Comparison of ENCODE assay signal across 10 cellular contexts in the genomic region with DNA sequence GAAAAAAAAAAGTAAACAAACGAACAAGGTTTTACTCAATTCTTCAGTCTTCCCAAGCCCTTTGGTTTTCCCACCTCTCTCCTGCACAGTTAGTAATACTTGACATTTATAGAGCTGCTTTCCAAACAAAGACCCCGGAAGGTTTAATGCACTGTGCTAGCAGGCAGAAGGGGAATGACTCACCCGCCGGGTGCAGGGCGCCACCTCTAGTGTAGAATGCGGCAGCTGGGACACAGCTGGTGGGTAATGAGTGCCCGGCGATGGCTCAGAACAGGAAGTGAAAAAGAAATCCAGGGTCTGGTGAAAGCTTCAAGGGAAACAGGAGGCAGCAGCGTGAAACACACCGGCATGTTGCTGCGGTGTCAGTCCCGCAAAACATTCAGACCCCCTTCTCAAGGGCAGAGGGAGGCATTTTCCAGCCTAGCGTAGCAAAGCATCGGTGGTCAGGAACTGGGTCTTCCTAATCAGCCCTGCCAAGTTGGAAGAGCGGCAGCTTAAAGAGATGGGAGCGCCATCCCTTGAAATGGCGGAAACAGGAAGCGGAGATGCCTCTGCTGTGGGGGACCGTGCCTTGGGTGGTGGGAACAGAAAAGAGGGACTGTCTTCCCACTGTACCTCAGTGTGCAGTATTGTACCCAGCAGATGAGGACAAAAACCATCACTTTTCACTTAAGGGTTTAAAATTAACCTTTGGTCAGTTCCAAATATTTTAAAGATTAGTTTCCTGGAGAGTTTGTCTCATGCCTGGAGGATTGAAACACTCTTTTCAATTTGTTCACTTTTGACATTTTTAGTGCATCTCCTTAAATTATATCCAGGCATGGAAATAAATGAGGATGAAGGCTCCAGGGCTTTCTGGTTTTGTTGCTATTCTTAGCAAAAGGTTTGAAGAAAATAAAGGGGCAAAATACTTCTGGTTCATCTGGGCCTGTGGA.
DNase-seq lines count a peak whose midpoint lies in the region; ATAC-seq and TF ChIP-seq lines count a peak whose summit lies in the region.
"Had no signal": no experiment of that assay in that cellular context is flagged by ENCODE, and none has a peak within 500 bp of the region (broad histone marks: within the 10 kb centered on the region; RNA-seq: fewer than 3 reads in every experiment).

No MANE protein-coding gene starts in this region.

- H3K9me3 Mint-ChIP-seq in activated naive CD4-positive, alpha-beta T cell treated with anti-CD3 and anti-CD28 coated beads, Interleukin-2, amount 50 U/mL, for 72 hours: no peaks in the 10 kb centered on the region

- intact Hi-C loops in PC-3 (cut with micrococcal nuclease): no loop called here
- intact Hi-C loops in tibial artery (cut with DNase I; ENCODE audit: low total_unique reads): no loop called here

- H3K79me2 ChIP-seq in PC-3 (ENCODE audit: low read length): no peaks in the 10 kb centered on the region

- peak overlapping the region; percentile 39 for H3K4me3 ChIP-seq in AG10803 (ENCODE audit: low read length)
- no peak overlapping the region; the same call in 1 of the 2 replicates for H3K4me3 ChIP-seq in HEK293 (ENCODE audit: low read depth, low read length)
- H3K4me3 ChIP-seq in PC-3 (ENCODE audit: low read length): no peak overlapping the region
- H3K4me3 ChIP-seq in tibial artery: no peak overlapping the region

- H3K9me3 ChIP-seq in HEK293 (ENCODE audit: control insufficient read depth, insufficient read depth, low read depth, low read length) (peaks cover 2% of the 10 kb centered on the region), PC-3 (ENCODE audit: low read length) (no peaks in the 10 kb centered on the region), tibial artery (peaks cover 0 to 7% (median 5%) of the 10 kb centered on the region in 3 donors)

- no TSS peak for BruUV-seq in PC-3 (replicated peaks; lab: Mats Ljungman, UMichigan)

- peak; percentile 55 for DNase-seq in AG10803 (ENCODE audit: low read depth)
- DNase-seq in PC-3: peak; percentile 30
- peak; percentile 17 for DNase-seq in kidney glomerular epithelial cell (lab: John Stamatoyannopoulos, UW)
- no peak for DNase-seq in tibial artery
- DNase-seq in epidermal melanocyte (ENCODE audit: insufficient read length, low spot score): no peak
- DNase-seq in activated naive CD4-positive, alpha-beta T cell treated with anti-CD3 and anti-CD28 coated beads, Interleukin-2, amount 50 U/mL, for 72 hours (ENCODE audit: low spot score in 2 of 2): no peak
- DNase-seq: Calu3, cerebellar nuclear complex had no signal

- TF ChIP-seq CTCF in AG10803 (conservative IDR thresholded peaks at IDR 0.05; ENCODE audit: low read length) (no peak; the same call in 1 of the 2 replicates), HEK293 (tag by site-specific recombination; IDR thresholded peaks at IDR 0.05) (no peak), PC-3 (conservative IDR thresholded peaks at IDR 0.05; ENCODE audit: low read depth, low read length) (no peak), tibial artery (IDR thresholded peaks at IDR 0.05) (no peak)

- no peak overlapping the region for H3K27ac Mint-ChIP-seq in activated naive CD4-positive, alpha-beta T cell treated with anti-CD3 and anti-CD28 coated beads, Interleukin-2, amount 50 U/mL, for 72 hours

- H3K4me2 ChIP-seq in PC-3 (ENCODE audit: low read length): 0 out of 2 replicates have a peak overlapping the region, but pooled peaks have one; percentile 17

- POLR2A ChIA-PET in HEK293 (lab: Yijun Ruan, JAX): interaction anchor here (0.7 kb wide), 1 partner anchor 14 kb away, joined by 3 read pairs; no protein-coding TSS in a partner anchor
- POLR2A ChIA-PET in PC-3 (lab: Charles Lee; ENCODE audit: unreplicated experiment): no interaction called here

- no peaks in the 10 kb centered on the region for H3K9me2 ChIP-seq in PC-3 (replicated peaks; ENCODE audit: low read length)

- CTCF ChIA-PET in HEK293 (lab: Yijun Ruan, JAX): interaction anchor here (0.7 to 2.1 kb wide), 7 partner anchors 11 to 214 kb away, joined by 3 to 20 read pairs (median 3); no protein-coding TSS in a partner anchor
- CTCF ChIA-PET in PC-3 (lab: Charles Lee): no interaction called here

- peak overlapping the region; percentile 32; the same call in 1 of the 2 replicates for H3K27ac ChIP-seq in HEK293 (ENCODE audit: extremely low read depth, low read depth, low read length)
- no peak overlapping the region for H3K27ac ChIP-seq in PC-3 (ENCODE audit: low read length)
- H3K27ac ChIP-seq in tibial artery: no peak overlapping the region

- H3F3A ChIP-seq in PC-3 (ENCODE audit: low read length, unreplicated experiment): no peaks in the 10 kb centered on the region

- H3K4me1 ChIP-seq in HEK293 (ENCODE audit: control insufficient read depth, insufficient read depth, low read length) (peaks cover 18% of the 10 kb centered on the region), PC-3 (ENCODE audit: insufficient read depth, low read length) (peaks cover 6% of the 10 kb centered on the region; the same call in 1 of the 2 replicates), tibial artery (no peaks in the 10 kb centered on the region)

- H3K9ac ChIP-seq in PC-3 (ENCODE audit: low read length): no peak overlapping the region

- no peak overlapping the region for H2AFZ ChIP-seq in PC-3 (ENCODE audit: low read length)

- no peaks in the 10 kb centered on the region for H3K36me3 ChIP-seq in HEK293 (ENCODE audit: control insufficient read depth in 2 of 2, insufficient read depth in 1 of 2, low read length in 2 of 2)
- H3K36me3 ChIP-seq in PC-3 (ENCODE audit: low read depth, low read length): no peaks in the 10 kb centered on the region
- H3K36me3 ChIP-seq in tibial artery: no peaks in the 10 kb centered on the region

- no peaks in the 10 kb centered on the region for H3K36me3 Mint-ChIP-seq in activated naive CD4-positive, alpha-beta T cell treated with anti-CD3 and anti-CD28 coated beads, Interleukin-2, amount 50 U/mL, for 72 hours

- no peak for ATAC-seq in PC-3
- ATAC-seq in HG02571 (IDR thresholded peaks at IDR 0.05; ENCODE audit: unreplicated experiment): no peak
- no peak for ATAC-seq in activated naive CD4-positive, alpha-beta T cell treated with anti-CD3 and anti-CD28 coated beads, Interleukin-2, amount 50 U/mL, for 72 hours

- no peaks in the 10 kb centered on the region for H4K20me1 ChIP-seq in PC-3 (ENCODE audit: low read length)

- H3K27me3 ChIP-seq in PC-3 (ENCODE audit: low read length) (no peaks in the 10 kb centered on the region), tibial artery (no peaks in the 10 kb centered on the region)

TF ChIP-seq in HEK293, 187 proteins besides CTCF, POLR2A, EP300 and RAD21:
- TF ChIP-seq ZNF701 (tag by site-specific recombination; IDR thresholded peaks at IDR 0.05): no peak
- no peak for TF ChIP-seq ZNF473 (tag by site-specific recombination; IDR thresholded peaks at IDR 0.05)
- TF ChIP-seq ZIC2 (tag by site-specific recombination; IDR thresholded peaks at IDR 0.05): peak; percentile 28; the same call in 1 of the 2 replicates
- peak; percentile 49; the same call in 1 of the 2 replicates for TF ChIP-seq TRIM28 (IDR thresholded peaks at IDR 0.05; ENCODE audit: borderline replicate concordance, low read length)
- no peak for TF ChIP-seq BCL11A (tag by site-specific recombination; IDR thresholded peaks at IDR 0.05; ENCODE audit: low read depth)
- TF ChIP-seq ZNF302 (tag by site-specific recombination; IDR thresholded peaks at IDR 0.05; ENCODE audit: low read depth): no peak
- TF ChIP-seq, protein P1, sequence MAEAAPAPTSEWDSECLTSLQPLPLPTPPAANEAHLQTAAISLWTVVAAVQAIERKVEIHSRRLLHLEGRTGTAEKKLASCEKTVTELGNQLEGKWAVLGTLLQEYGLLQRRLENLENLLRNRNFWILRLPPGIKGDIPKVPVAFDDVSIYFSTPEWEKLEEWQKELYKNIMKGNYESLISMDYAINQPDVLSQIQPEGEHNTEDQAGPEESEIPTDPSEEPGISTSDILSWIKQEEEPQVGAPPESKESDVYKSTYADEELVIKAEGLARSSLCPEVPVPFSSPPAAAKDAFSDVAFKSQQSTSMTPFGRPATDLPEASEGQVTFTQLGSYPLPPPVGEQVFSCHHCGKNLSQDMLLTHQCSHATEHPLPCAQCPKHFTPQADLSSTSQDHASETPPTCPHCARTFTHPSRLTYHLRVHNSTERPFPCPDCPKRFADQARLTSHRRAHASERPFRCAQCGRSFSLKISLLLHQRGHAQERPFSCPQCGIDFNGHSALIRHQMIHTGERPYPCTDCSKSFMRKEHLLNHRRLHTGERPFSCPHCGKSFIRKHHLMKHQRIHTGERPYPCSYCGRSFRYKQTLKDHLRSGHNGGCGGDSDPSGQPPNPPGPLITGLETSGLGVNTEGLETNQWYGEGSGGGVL (tag by site-specific recombination; IDR thresholded peaks at IDR 0.05): no peak
- no peak for TF ChIP-seq ZNF211 (tag by site-specific recombination; IDR thresholded peaks at IDR 0.05; ENCODE audit: low read depth)
- no peak for TF ChIP-seq ZNF426 (tag by site-specific recombination; IDR thresholded peaks at IDR 0.05)
TF ChIP-seq in HEK293: peak in this region for 2.

Comparison
In these comparisons a context has a peak if more than half of its experiments do, and no peak if none do; other contexts are left out.
1. DNase-seq: peak in AG10803 (single experiment), PC-3 (single experiment) and kidney glomerular epithelial cell (single experiment); none in tibial artery (0 of 2), epidermal melanocyte (single experiment) and activated naive CD4-positive, alpha-beta T cell treated with anti-CD3 and anti-CD28 coated beads, Interleukin-2, amount 50 U/mL, for 72 hours (0 of 2).